Comparison of ENCODE assay signal across 2 cellular contexts in the genomic region with DNA sequence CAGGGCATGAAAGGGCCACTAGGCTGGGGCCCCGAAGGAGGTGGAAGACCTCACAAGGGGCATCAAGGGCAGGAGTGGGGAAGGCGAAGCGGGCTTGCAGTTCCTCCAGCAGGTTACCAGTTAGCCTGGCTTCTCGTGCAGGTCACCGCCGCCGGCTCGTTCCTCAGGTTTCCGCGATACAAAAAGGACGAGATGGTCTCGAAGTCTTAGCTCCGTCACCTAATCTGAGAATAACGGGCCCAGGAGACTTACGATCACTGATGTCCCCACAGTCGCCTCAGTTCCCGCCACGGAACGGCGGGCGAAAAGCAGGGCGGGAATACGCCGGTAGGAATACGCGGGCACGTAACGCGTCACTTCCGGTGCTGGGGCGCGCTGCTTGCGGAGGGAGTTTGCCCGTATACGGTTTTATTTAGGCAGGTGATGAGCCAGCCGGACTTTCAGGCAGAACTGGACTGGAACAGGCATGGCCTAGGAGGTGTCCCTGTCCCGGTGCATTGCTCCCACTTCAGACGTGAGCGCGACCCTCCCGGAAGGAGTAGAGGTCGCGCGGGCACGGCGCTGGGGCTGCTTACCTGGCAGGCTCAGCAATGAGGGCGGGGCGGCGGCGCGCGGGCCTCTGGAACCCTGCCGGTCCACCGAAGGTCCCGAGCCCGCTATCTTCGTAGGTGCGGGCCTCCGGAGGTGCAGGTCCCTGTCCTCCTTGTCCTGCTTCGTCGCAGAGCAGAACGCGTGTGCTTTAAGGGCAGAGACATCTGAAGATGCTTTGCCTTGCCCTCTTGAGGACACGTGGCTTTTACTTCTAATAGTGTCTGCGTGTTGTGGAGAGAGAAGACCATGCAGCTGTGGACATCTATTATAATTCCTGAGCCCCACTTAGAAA.
TF ChIP-seq lines count a peak whose summit lies in the region.

A gene with protein sequence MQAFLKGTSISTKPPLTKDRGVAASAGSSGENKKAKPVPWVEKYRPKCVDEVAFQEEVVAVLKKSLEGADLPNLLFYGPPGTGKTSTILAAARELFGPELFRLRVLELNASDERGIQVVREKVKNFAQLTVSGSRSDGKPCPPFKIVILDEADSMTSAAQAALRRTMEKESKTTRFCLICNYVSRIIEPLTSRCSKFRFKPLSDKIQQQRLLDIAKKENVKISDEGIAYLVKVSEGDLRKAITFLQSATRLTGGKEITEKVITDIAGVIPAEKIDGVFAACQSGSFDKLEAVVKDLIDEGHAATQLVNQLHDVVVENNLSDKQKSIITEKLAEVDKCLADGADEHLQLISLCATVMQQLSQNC (minus strand): TSS at position 310 of the 883 bp plus-strand sequence. CDS start 1,769 bp downstream, outside the sequence.

TF ChIP-seq in HEK293, 187 proteins besides CTCF, POLR2A, EP300 and RAD21 (continued from another document and continues in another):
- TF ChIP-seq ZNF501 (tag by site-specific recombination; IDR thresholded peaks at IDR 0.05) (peak; percentile 78; the same call in 1 of the 2 replicates), ZNF394 (tag by site-specific recombination; IDR thresholded peaks at IDR 0.05; ENCODE audit: borderline replicate concordance) (peak; percentile 56; the same call in 1 of the 2 replicates), ZSCAN30 (tag by site-specific recombination; IDR thresholded peaks at IDR 0.05) (0 out of 2 replicates have a peak, but pooled peaks have one; percentile 22), ZNF140 (tag by site-specific recombination; IDR thresholded peaks at IDR 0.05) (no peak), ZNF596 (tag by site-specific recombination; IDR thresholded peaks at IDR 0.05) (no peak), ZNF169 (tag by site-specific recombination; IDR thresholded peaks at IDR 0.05) (no peak), ZNF146 (tag by site-specific recombination; IDR thresholded peaks at IDR 0.05) (0 out of 2 replicates have a peak, but pooled peaks have one; percentile 2), ZNF175 (tag by site-specific recombination; IDR thresholded peaks at IDR 0.05) (no peak), ZNF324 (tag by site-specific recombination; IDR thresholded peaks at IDR 0.05) (0 out of 2 replicates have a peak, but pooled peaks have one; percentile 3), ZNF791 (tag by site-specific recombination; IDR thresholded peaks at IDR 0.05) (no peak), SCRT1 (tag by site-specific recombination; IDR thresholded peaks at IDR 0.05; ENCODE audit: borderline replicate concordance) (no peak), ZXDB (tag by site-specific recombination; IDR thresholded peaks at IDR 0.05) (peak; percentile 65; the same call in 1 of the 2 replicates), ZSCAN16 (tag by site-specific recombination; IDR thresholded peaks at IDR 0.05) (0 out of 2 replicates have a peak, but pooled peaks have one; percentile 10), ZNF76 (tag by site-specific recombination; IDR thresholded peaks at IDR 0.05; ENCODE audit: borderline replicate concordance, low read depth) (peak; percentile 85), ZBTB20 (tag by site-specific recombination; IDR thresholded peaks at IDR 0.05) (peak; percentile 41; the same call in 1 of the 2 replicates), ZNF24 (tag by site-specific recombination; IDR thresholded peaks at IDR 0.05) (0 out of 2 replicates have a peak, but pooled peaks have one; percentile 73), IKZF3 (tag by site-specific recombination; IDR thresholded peaks at IDR 0.05) (peak; percentile 71; the same call in 1 of the 2 replicates), KLF9 (tag by site-specific recombination; IDR thresholded peaks at IDR 0.05; ENCODE audit: low read depth) (peak; percentile 73), HOXD13 (CRISPR knock-in tag; IDR thresholded peaks at IDR 0.05; ENCODE audit: borderline replicate concordance) (0 out of 2 replicates have a peak, but pooled peaks have one; percentile 49)
- TF ChIP-seq, protein P1, sequence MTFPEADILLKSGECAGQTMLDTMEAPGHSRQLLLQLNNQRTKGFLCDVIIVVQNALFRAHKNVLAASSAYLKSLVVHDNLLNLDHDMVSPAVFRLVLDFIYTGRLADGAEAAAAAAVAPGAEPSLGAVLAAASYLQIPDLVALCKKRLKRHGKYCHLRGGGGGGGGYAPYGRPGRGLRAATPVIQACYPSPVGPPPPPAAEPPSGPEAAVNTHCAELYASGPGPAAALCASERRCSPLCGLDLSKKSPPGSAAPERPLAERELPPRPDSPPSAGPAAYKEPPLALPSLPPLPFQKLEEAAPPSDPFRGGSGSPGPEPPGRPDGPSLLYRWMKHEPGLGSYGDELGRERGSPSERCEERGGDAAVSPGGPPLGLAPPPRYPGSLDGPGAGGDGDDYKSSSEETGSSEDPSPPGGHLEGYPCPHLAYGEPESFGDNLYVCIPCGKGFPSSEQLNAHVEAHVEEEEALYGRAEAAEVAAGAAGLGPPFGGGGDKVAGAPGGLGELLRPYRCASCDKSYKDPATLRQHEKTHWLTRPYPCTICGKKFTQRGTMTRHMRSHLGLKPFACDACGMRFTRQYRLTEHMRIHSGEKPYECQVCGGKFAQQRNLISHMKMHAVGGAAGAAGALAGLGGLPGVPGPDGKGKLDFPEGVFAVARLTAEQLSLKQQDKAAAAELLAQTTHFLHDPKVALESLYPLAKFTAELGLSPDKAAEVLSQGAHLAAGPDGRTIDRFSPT (tag by site-specific recombination; IDR thresholded peaks at IDR 0.05), result peak; percentile 92
- TF ChIP-seq, protein P2, sequence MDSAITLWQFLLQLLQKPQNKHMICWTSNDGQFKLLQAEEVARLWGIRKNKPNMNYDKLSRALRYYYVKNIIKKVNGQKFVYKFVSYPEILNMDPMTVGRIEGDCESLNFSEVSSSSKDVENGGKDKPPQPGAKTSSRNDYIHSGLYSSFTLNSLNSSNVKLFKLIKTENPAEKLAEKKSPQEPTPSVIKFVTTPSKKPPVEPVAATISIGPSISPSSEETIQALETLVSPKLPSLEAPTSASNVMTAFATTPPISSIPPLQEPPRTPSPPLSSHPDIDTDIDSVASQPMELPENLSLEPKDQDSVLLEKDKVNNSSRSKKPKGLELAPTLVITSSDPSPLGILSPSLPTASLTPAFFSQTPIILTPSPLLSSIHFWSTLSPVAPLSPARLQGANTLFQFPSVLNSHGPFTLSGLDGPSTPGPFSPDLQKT (IDR thresholded peaks at IDR 0.05; ENCODE audit: borderline replicate concordance, low read depth, low read length), result peak; percentile 41; the same call in 1 of the 2 replicates
- TF ChIP-seq, protein P3, sequence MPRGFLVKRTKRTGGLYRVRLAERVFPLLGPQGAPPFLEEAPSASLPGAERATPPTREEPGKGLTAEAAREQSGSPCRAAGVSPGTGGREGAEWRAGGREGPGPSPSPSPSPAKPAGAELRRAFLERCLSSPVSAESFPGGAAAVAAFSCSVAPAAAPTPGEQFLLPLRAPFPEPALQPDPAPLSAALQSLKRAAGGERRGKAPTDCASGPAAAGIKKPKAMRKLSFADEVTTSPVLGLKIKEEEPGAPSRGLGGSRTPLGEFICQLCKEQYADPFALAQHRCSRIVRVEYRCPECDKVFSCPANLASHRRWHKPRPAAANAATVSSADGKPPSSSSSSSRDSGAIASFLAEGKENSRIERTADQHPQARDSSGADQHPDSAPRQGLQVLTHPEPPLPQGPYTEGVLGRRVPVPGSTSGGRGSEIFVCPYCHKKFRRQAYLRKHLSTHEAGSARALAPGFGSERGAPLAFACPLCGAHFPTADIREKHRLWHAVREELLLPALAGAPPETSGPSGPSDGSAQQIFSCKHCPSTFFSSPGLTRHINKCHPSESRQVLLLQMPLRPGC (tag by site-specific recombination; IDR thresholded peaks at IDR 0.05), result 0 out of 2 replicates have a peak, but pooled peaks have one; percentile 46
- TF ChIP-seq, protein P4, sequence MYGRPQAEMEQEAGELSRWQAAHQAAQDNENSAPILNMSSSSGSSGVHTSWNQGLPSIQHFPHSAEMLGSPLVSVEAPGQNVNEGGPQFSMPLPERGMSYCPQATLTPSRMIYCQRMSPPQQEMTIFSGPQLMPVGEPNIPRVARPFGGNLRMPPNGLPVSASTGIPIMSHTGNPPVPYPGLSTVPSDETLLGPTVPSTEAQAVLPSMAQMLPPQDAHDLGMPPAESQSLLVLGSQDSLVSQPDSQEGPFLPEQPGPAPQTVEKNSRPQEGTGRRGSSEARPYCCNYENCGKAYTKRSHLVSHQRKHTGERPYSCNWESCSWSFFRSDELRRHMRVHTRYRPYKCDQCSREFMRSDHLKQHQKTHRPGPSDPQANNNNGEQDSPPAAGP (tag by site-specific recombination; IDR thresholded peaks at IDR 0.05), result 0 out of 2 replicates have a peak, but pooled peaks have one; percentile 37

TF ChIP-seq in SK-N-SH, 30 proteins besides CTCF, POLR2A, EP300 and RAD21 (continued from another document and continues in another):
- TF ChIP-seq, protein P5, sequence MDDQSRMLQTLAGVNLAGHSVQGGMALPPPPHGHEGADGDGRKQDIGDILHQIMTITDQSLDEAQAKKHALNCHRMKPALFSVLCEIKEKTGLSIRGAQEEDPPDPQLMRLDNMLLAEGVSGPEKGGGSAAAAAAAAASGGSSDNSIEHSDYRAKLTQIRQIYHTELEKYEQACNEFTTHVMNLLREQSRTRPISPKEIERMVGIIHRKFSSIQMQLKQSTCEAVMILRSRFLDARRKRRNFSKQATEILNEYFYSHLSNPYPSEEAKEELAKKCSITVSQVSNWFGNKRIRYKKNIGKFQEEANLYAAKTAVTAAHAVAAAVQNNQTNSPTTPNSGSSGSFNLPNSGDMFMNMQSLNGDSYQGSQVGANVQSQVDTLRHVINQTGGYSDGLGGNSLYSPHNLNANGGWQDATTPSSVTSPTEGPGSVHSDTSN (IDR thresholded peaks at IDR 0.05), result no peak
- TF ChIP-seq GATA2 (CRISPR knock-in tag; IDR thresholded peaks at IDR 0.05) (no peak), GABPA (IDR thresholded peaks at IDR 0.05; ENCODE audit: low read depth) (peak; percentile 84), TCF12 (IDR thresholded peaks at IDR 0.05) (no peak), MEF2A (IDR thresholded peaks at IDR 0.05; ENCODE audit: borderline replicate concordance, low read depth) (no peak), FOXJ3 (CRISPR knock-in tag; IDR thresholded peaks at IDR 0.05) (0 out of 2 replicates have a peak, but pooled peaks have one; percentile 38), ELF1 (IDR thresholded peaks at IDR 0.05) (peak; percentile 44; the same call in 1 of the 2 replicates), MXI1 (IDR thresholded peaks at IDR 0.05; ENCODE audit: low read depth, low read length) (peak; percentile 58), RFX5 (IDR thresholded peaks at IDR 0.05; ENCODE audit: low read length) (no peak), SIN3A (IDR thresholded peaks at IDR 0.05; ENCODE audit: borderline replicate concordance, low read depth, low read length) (peak; percentile 38; the same call in 1 of the 2 replicates), EZH2phosphoT487 (IDR thresholded peaks at IDR 0.05; ENCODE audit: borderline replicate concordance, low read depth) (no peak), CHD2 (IDR thresholded peaks at IDR 0.05; ENCODE audit: low read length, partially characterized antibody) (peak; percentile 68), TEAD4 (IDR thresholded peaks at IDR 0.05; ENCODE audit: borderline replicate concordance, insufficient read depth) (no peak), NFIC (IDR thresholded peaks at IDR 0.05; ENCODE audit: borderline replicate concordance) (no peak), POLR2AphosphoS5 (IDR thresholded peaks at IDR 0.05; ENCODE audit: low read depth, low read length) (peak; percentile 88)
- TF ChIP-seq, protein P6, sequence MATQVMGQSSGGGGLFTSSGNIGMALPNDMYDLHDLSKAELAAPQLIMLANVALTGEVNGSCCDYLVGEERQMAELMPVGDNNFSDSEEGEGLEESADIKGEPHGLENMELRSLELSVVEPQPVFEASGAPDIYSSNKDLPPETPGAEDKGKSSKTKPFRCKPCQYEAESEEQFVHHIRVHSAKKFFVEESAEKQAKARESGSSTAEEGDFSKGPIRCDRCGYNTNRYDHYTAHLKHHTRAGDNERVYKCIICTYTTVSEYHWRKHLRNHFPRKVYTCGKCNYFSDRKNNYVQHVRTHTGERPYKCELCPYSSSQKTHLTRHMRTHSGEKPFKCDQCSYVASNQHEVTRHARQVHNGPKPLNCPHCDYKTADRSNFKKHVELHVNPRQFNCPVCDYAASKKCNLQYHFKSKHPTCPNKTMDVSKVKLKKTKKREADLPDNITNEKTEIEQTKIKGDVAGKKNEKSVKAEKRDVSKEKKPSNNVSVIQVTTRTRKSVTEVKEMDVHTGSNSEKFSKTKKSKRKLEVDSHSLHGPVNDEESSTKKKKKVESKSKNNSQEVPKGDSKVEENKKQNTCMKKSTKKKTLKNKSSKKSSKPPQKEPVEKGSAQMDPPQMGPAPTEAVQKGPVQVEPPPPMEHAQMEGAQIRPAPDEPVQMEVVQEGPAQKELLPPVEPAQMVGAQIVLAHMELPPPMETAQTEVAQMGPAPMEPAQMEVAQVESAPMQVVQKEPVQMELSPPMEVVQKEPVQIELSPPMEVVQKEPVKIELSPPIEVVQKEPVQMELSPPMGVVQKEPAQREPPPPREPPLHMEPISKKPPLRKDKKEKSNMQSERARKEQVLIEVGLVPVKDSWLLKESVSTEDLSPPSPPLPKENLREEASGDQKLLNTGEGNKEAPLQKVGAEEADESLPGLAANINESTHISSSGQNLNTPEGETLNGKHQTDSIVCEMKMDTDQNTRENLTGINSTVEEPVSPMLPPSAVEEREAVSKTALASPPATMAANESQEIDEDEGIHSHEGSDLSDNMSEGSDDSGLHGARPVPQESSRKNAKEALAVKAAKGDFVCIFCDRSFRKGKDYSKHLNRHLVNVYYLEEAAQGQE (IDR thresholded peaks at IDR 0.05; ENCODE audit: low read depth, low read length), result peak; percentile 25; the same call in 1 of the 2 replicates
- TF ChIP-seq, protein P7, sequence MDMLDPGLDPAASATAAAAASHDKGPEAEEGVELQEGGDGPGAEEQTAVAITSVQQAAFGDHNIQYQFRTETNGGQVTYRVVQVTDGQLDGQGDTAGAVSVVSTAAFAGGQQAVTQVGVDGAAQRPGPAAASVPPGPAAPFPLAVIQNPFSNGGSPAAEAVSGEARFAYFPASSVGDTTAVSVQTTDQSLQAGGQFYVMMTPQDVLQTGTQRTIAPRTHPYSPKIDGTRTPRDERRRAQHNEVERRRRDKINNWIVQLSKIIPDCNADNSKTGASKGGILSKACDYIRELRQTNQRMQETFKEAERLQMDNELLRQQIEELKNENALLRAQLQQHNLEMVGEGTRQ (IDR thresholded peaks at IDR 0.05; ENCODE audit: borderline replicate concordance, low read depth, low read length), result no peak
- TF ChIP-seq, protein P8, sequence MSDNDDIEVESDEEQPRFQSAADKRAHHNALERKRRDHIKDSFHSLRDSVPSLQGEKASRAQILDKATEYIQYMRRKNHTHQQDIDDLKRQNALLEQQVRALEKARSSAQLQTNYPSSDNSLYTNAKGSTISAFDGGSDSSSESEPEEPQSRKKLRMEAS (IDR thresholded peaks at IDR 0.05; ENCODE audit: low read depth), result no peak; the same call in 1 of the 2 replicates
- TF ChIP-seq, protein P9, sequence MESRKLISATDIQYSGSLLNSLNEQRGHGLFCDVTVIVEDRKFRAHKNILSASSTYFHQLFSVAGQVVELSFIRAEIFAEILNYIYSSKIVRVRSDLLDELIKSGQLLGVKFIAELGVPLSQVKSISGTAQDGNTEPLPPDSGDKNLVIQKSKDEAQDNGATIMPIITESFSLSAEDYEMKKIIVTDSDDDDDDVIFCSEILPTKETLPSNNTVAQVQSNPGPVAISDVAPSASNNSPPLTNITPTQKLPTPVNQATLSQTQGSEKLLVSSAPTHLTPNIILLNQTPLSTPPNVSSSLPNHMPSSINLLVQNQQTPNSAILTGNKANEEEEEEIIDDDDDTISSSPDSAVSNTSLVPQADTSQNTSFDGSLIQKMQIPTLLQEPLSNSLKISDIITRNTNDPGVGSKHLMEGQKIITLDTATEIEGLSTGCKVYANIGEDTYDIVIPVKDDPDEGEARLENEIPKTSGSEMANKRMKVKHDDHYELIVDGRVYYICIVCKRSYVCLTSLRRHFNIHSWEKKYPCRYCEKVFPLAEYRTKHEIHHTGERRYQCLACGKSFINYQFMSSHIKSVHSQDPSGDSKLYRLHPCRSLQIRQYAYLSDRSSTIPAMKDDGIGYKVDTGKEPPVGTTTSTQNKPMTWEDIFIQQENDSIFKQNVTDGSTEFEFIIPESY (IDR thresholded peaks at IDR 0.05; ENCODE audit: borderline replicate concordance, low read depth), result peak; percentile 40; the same call in 1 of the 2 replicates
